ENCODE assay signal across 9 cellular contexts in genomic region chr2:96913398-96914202, GRCh38. TPM values are rescaled to one million over a fixed set of nuclear protein-coding genes. Genes with fewer than 3 reads are reported as not detected.
DNase-seq lines count a peak whose midpoint lies in the region; ATAC-seq and FAIRE-seq lines count a peak whose summit lies in the region.
"Had no signal": no experiment of that assay in that cellular context is flagged by ENCODE, and none has a peak within 500 bp of the region (broad histone marks: within the 10 kb centered on the region; RNA-seq: fewer than 3 reads in every experiment).

No MANE protein-coding gene starts in this region.

- CTCF ChIA-PET in activated CD4-positive, alpha-beta T cell treated with anti-CD3 and anti-CD28 coated beads for 36 hours (lab: Charles Lee): interaction anchor here (0.6 to 1.2 kb wide), 3 partner anchors 20 to 1047 kb away, joined by 3 read pairs; no protein-coding TSS in a partner anchor

- peak; percentile 60 for DNase-seq in GM19239 (ENCODE audit: insufficient read length, low spot score)
- DNase-seq in activated CD4-positive, alpha-beta T cell treated with anti-CD3 and anti-CD28 coated beads for 36 hours: peak; percentile 72
- DNase-seq in effector CD4-positive, alpha-beta T cell: peak; percentile 29
- DNase-seq in stimulated activated CD4-positive, alpha-beta T cell treated with anti-CD3 and anti-CD28 coated beads, Interleukin-4, amount 100 ng/mL, for 4 hours: peak; percentile 25 to 52
- DNase-seq in NCI-H1417 treated with DMSO at 0.1 percent for 48 hours (lab: John Stamatoyannopoulos, UW): no peak
- DNase-seq: T1000 had no signal

- peak overlapping the region; percentile 31 for H3K4me3 Mint-ChIP-seq in activated CD4-positive, alpha-beta T cell treated with anti-CD3 and anti-CD28 coated beads for 36 hours

- H3K27ac Mint-ChIP-seq in activated CD4-positive, alpha-beta T cell treated with anti-CD3 and anti-CD28 coated beads for 36 hours: peak overlapping the region; percentile 84

- POLR2A ChIA-PET in activated CD4-positive, alpha-beta T cell treated with anti-CD3 and anti-CD28 coated beads for 36 hours (lab: Charles Lee): interaction anchor here (1.2 kb wide), 1 partner anchor 11 kb away, joined by 3 read pairs; no protein-coding TSS in a partner anchor

- H3K4me1 Mint-ChIP-seq in activated CD4-positive, alpha-beta T cell treated with anti-CD3 and anti-CD28 coated beads for 36 hours: peaks cover 54% of the 10 kb centered on the region

- intact Hi-C loops in activated CD4-positive, alpha-beta T cell treated with anti-CD3 and anti-CD28 coated beads for 36 hours (cut with DNase I, micrococcal nuclease): loop anchor here (5.0 kb wide), 2 partner anchors 41 to 51 kb away; partner anchors contain the start of gene SEMA4C (in 1 of the 2)

- peaks cover 12% of the 10 kb centered on the region for H3K9me3 Mint-ChIP-seq in activated CD4-positive, alpha-beta T cell treated with anti-CD3 and anti-CD28 coated beads for 36 hours (ENCODE audit: low read depth)

- peak; percentile 21 for FAIRE-seq in GM19239 (lab: Jason Lieb, UNC)

- peak; percentile 96 for ATAC-seq in activated CD4-positive, alpha-beta T cell treated with anti-CD3 and anti-CD28 coated beads for 36 hours
- ATAC-seq in GM18498 (IDR thresholded peaks at IDR 0.05; ENCODE audit: unreplicated experiment) (no peak), HG03175 (IDR thresholded peaks at IDR 0.05; ENCODE audit: unreplicated experiment) (no peak), GM18873 (IDR thresholded peaks at IDR 0.05; ENCODE audit: low FRiP score, unreplicated experiment) (no peak)

- H3K36me3 Mint-ChIP-seq in activated CD4-positive, alpha-beta T cell treated with anti-CD3 and anti-CD28 coated beads for 36 hours (ENCODE audit: low read depth): peaks cover 15% of the 10 kb centered on the region

- no peaks in the 10 kb centered on the region for H3K27me3 Mint-ChIP-seq in activated CD4-positive, alpha-beta T cell treated with anti-CD3 and anti-CD28 coated beads for 36 hours

RNA-seq across cellular contexts. Expression of gene SEMA4C, which starts 43.7 kb away (rescaled TPM):
- total RNA-seq in activated CD4-positive, alpha-beta T cell treated with anti-CD3 and anti-CD28 coated beads for 36 hours: 1 to 10 TPM; 7.5 to 9.6 TPM

RNA-seq across cellular contexts. Expression of gene ANKRD39, which starts 55.8 kb away (rescaled TPM):
- total RNA-seq in activated CD4-positive, alpha-beta T cell treated with anti-CD3 and anti-CD28 coated beads for 36 hours: 10 to 100 TPM; 23.0 to 23.6 TPM
